Comparison of ENCODE assay signal across 6 cellular contexts in the genomic region with DNA sequence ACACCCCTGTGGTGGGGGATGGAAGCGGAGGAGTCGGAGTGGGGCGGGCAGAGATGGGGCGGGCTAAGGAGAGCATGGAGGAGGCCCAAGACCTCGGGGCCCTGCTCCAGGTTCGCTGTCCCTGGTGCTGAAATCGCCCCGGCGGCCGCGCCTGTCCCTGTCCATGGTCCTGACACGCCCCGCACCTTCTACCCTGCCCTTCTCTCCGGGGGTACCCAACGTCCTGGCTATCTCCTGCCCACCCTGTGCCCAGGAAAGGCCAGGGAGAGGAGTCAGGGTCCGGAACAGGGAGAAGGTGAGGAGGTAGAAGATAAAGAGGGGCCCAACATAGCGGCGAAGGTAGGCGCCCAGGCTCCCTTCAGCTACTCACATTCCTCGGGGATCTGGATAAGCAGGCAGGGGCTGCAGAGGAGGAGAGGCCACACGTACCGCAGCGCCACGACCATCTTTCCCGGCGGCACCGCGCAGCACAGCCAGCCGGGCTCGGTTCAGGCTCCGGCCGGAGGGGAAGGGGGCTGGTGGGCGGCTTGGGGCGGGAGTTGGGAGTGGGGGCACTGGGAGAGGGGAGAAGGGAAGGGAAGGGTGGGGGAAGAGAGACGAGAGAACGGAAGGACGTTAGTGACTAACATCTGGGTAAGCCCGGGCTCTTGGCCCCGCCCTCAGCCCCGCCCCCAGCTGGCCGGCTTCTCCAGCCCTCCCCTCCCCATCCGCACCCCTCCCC.
DNase-seq lines count a peak whose midpoint lies in the region; ATAC-seq and TF ChIP-seq lines count a peak whose summit lies in the region.

No MANE protein-coding gene starts in this region.

- ATAC-seq in GM18505 (IDR thresholded peaks at IDR 0.05; ENCODE audit: unreplicated experiment), result no peak
- no peak for ATAC-seq in GM21367 (IDR thresholded peaks at IDR 0.05; ENCODE audit: unreplicated experiment)

- DNase-seq in HEK293T (ENCODE audit: extremely low spot score) (peak; percentile 86), germinal center (ENCODE audit: low spot score) (peak; percentile 68)
- DNase-seq in activated CD4-positive, alpha-beta T cell treated with anti-CD3 and anti-CD28 coated beads for 48 hours, result peak; percentile 68
- peak; percentile 69 for DNase-seq in stimulated activated CD4-positive, alpha-beta T cell treated with anti-CD3 and anti-CD28 coated beads, Interleukin-4, amount 100 ng/mL, for 1 hour

- CTCF ChIA-PET in HEK293T (lab: Yijun Ruan, JAX), result no interaction called here

- no peak for TF ChIP-seq POLR2A in GM18505 (IDR thresholded peaks at IDR 0.05; ENCODE audit: borderline replicate concordance, extremely low read depth, insufficient read depth, insufficient read length)

- POLR2A ChIA-PET in HEK293T (lab: Yijun Ruan, JAX), result no interaction called here

TF ChIP-seq in HEK293T, 16 proteins besides CTCF, POLR2A, EP300 and RAD21:
- TF ChIP-seq SUZ12 (IDR thresholded peaks at IDR 0.05), result no peak
- no peak for TF ChIP-seq ELF4 (IDR thresholded peaks at IDR 0.05)
- no peak for TF ChIP-seq LEF1 (IDR thresholded peaks at IDR 0.05; ENCODE audit: borderline replicate concordance)
- no peak for TF ChIP-seq TARDBP (IDR thresholded peaks at IDR 0.05)
- TF ChIP-seq FOXA1 (IDR thresholded peaks at IDR 0.05), result no peak
- no peak for TF ChIP-seq BHLHE40 (IDR thresholded peaks at IDR 0.05; ENCODE audit: borderline replicate concordance)
- no peak for TF ChIP-seq FOXK2 (IDR thresholded peaks at IDR 0.05)
- no peak for TF ChIP-seq ARNT (IDR thresholded peaks at IDR 0.05)
- no peak for TF ChIP-seq NFRKB (IDR thresholded peaks at IDR 0.05)
- no peak for TF ChIP-seq FOXM1 (IDR thresholded peaks at IDR 0.05; ENCODE audit: borderline replicate concordance)
- no peak for TF ChIP-seq L3MBTL2 (conservative IDR thresholded peaks at IDR 0.05)
- TF ChIP-seq SP1 (IDR thresholded peaks at IDR 0.05), result no peak
- TF ChIP-seq, protein P1, sequence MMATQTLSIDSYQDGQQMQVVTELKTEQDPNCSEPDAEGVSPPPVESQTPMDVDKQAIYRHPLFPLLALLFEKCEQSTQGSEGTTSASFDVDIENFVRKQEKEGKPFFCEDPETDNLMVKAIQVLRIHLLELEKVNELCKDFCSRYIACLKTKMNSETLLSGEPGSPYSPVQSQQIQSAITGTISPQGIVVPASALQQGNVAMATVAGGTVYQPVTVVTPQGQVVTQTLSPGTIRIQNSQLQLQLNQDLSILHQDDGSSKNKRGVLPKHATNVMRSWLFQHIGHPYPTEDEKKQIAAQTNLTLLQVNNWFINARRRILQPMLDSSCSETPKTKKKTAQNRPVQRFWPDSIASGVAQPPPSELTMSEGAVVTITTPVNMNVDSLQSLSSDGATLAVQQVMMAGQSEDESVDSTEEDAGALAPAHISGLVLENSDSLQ (IDR thresholded peaks at IDR 0.05), result no peak
